14 cellular contexts compared by ENCODE assay signal in genomic region chr5:94620257-94620656, GRCh38. TPM values are rescaled to one million over a fixed set of nuclear protein-coding genes. Genes with fewer than 3 reads are reported as not detected.
DNase-seq lines count a peak whose midpoint lies in the region; ATAC-seq and TF ChIP-seq lines count a peak whose summit lies in the region.
"Had no signal": no experiment of that assay in that cellular context is flagged by ENCODE, and none has a peak within 500 bp of the region (broad histone marks: within the 10 kb centered on the region; RNA-seq: fewer than 3 reads in every experiment).

No MANE protein-coding gene starts in this region.

- no peaks in the 10 kb centered on the region for H3K9me3 Mint-ChIP-seq in MCF 10A (ENCODE audit: unreplicated experiment)

- H3K4me1 ChIP-seq in breast epithelium (peaks cover 0 to 8% of the 10 kb centered on the region in 2 donors), OCI-LY7 (ENCODE audit: insufficient read depth, low read length, poor library complexity, severe bottlenecking) (peaks cover 56% of the 10 kb centered on the region), mammary epithelial cell (ENCODE audit: insufficient read depth, low read length) (peaks cover 13% of the 10 kb centered on the region), upper lobe of right lung (peaks cover 11% of the 10 kb centered on the region)
- H3K4me1 ChIP-seq: prostate gland had no signal

- intact Hi-C loops in MCF 10A (cut with micrococcal nuclease): no loop called here
- intact Hi-C loops in breast epithelium (cut with DNase I; ENCODE audit: low total_unique reads): no loop called here
- intact Hi-C loops in OCI-LY7 (cut with micrococcal nuclease; ENCODE audit: unreplicated experiment): no loop called here
- intact Hi-C loops in mammary epithelial cell (cut with micrococcal nuclease): no loop called here
- intact Hi-C loops in upper lobe of right lung (cut with DNase I): no loop called here

- no peak overlapping the region for H2AFZ ChIP-seq in OCI-LY7 (ENCODE audit: low read length)
- H2AFZ ChIP-seq in mammary epithelial cell (ENCODE audit: low read depth, low read length): no peak overlapping the region

- no peak for TF ChIP-seq CTCF in MCF 10A (IDR thresholded peaks at IDR 0.05; ENCODE audit: unreplicated experiment)
- TF ChIP-seq CTCF in breast epithelium (IDR thresholded peaks at IDR 0.05): no peak
- TF ChIP-seq CTCF in OCI-LY7 (conservative IDR thresholded peaks at IDR 0.05; ENCODE audit: low read length): no peak
- no peak for TF ChIP-seq CTCF in mammary epithelial cell (conservative IDR thresholded peaks at IDR 0.05 in 1 of 2, IDR thresholded peaks at IDR 0.05 in 1 of 2; ENCODE audit: extremely low read depth in 1 of 2, insufficient read depth in 1 of 2, low read depth in 1 of 2, low read length in 2 of 2)
- no peak for TF ChIP-seq CTCF in upper lobe of right lung (IDR thresholded peaks at IDR 0.05)
- TF ChIP-seq CTCF in GM13976 (IDR thresholded peaks at IDR 0.05; ENCODE audit: borderline replicate concordance, control extremely low read depth, extremely low read depth, insufficient read depth, missing control alignments): no peak

- H3K27ac Mint-ChIP-seq in MCF 10A (ENCODE audit: low read depth, unreplicated experiment): peak overlapping the region; percentile 74

- H3K9me3 ChIP-seq in breast epithelium (no peaks in the 10 kb centered on the region), OCI-LY7 (ENCODE audit: low read length) (no peaks in the 10 kb centered on the region), mammary epithelial cell (replicated peaks; ENCODE audit: insufficient read depth, low read length) (no peaks in the 10 kb centered on the region), upper lobe of right lung (no peaks in the 10 kb centered on the region)
- H3K9me3 ChIP-seq: gastroesophageal sphincter, prostate gland, thyroid gland had no signal

- peaks cover 20% of the 10 kb centered on the region for H3K4me1 Mint-ChIP-seq in MCF 10A (ENCODE audit: insufficient read depth, unreplicated experiment)

- dilution Hi-C loops in mammary epithelial cell (cut with HindIII; ENCODE audit: low sequenced_read_pairs): no loop called here

- CTCF ChIA-PET in MCF 10A (lab: Yijun Ruan, JAX) (interaction anchor here (0.7 kb wide), 1 partner anchor 41 kb away, joined by 4 read pairs; no protein-coding TSS in a partner anchor), OCI-LY7 (lab: Charles Lee; ENCODE audit: unreplicated experiment) (no interaction called here), mammary epithelial cell (lab: Charles Lee; ENCODE audit: low non-redundant PET) (no interaction called here)

- H3K27me3 Mint-ChIP-seq in MCF 10A (ENCODE audit: insufficient read depth, unreplicated experiment): no peaks in the 10 kb centered on the region

- H3K36me3 ChIP-seq in breast epithelium: no peaks in the 10 kb centered on the region
- H3K36me3 ChIP-seq in OCI-LY7 (ENCODE audit: insufficient read depth, low read length): no peaks in the 10 kb centered on the region
- H3K36me3 ChIP-seq in mammary epithelial cell (ENCODE audit: insufficient read depth, low read length): no peaks in the 10 kb centered on the region
- H3K36me3 ChIP-seq in upper lobe of right lung: no peaks in the 10 kb centered on the region
- H3K36me3 ChIP-seq: gastroesophageal sphincter, prostate gland, thyroid gland had no signal

- H3K4me2 ChIP-seq in OCI-LY7 (ENCODE audit: low read length): peak overlapping the region; percentile 96
- H3K4me2 ChIP-seq in mammary epithelial cell (ENCODE audit: insufficient read depth, low read depth, low read length): peak overlapping the region; percentile 35

- H4K20me1 ChIP-seq in OCI-LY7 (ENCODE audit: insufficient read depth, low read length): peaks cover 21% of the 10 kb centered on the region; the same call in 1 of the 2 replicates
- H4K20me1 ChIP-seq in mammary epithelial cell (ENCODE audit: insufficient read depth, low read length): no peaks in the 10 kb centered on the region

- POLR2A ChIA-PET in MCF 10A (lab: Yijun Ruan, JAX): interaction anchor here (1.3 kb wide), 1 partner anchor 23 kb away, joined by 4 read pairs; no protein-coding TSS in a partner anchor
- POLR2A ChIA-PET in OCI-LY7 (lab: Charles Lee): interaction anchor here (0.6 kb wide), 1 partner anchor 11 kb away, joined by 3 read pairs; no protein-coding TSS in a partner anchor

- in situ Hi-C loops in mammary epithelial cell (cut with MboI; ENCODE audit: low sequenced_read_pairs in 2 of 2): no loop called here
- in situ Hi-C loops in GM13976 (cut with MboI; ENCODE audit: low sequenced_read_pairs, unreplicated experiment): no loop called here

- H3K4me3 ChIP-seq in breast epithelium (no peak overlapping the region), OCI-LY7 (ENCODE audit: low read depth, low read length, poor library complexity, severe bottlenecking) (peak overlapping the region; percentile 91), mammary epithelial cell (replicated peaks in 1 of 3; ENCODE audit: insufficient read depth in 1 of 3, low read depth in 2 of 3, low read length in 3 of 3) (no peak overlapping the region), upper lobe of right lung (peak overlapping the region; percentile 87)
- H3K4me3 ChIP-seq: gastroesophageal sphincter, prostate gland, thyroid gland had no signal

- ATAC-seq in upper lobe of right lung: no peak
- ATAC-seq: gastroesophageal sphincter had no signal

- H3K79me2 ChIP-seq in OCI-LY7 (ENCODE audit: insufficient read depth, low read depth, low read length) (peaks cover 68% of the 10 kb centered on the region), mammary epithelial cell (ENCODE audit: insufficient read depth, low read length) (peaks cover 69% of the 10 kb centered on the region)

- H3K27ac ChIP-seq in breast epithelium: no peak overlapping the region
- H3K27ac ChIP-seq in OCI-LY7 (ENCODE audit: low read depth, low read length, poor library complexity, severe bottlenecking): no peak overlapping the region
- H3K27ac ChIP-seq in mammary epithelial cell (ENCODE audit: insufficient read depth, low read depth, low read length): no peak overlapping the region
- H3K27ac ChIP-seq in upper lobe of right lung: no peak overlapping the region
- H3K27ac ChIP-seq: gastroesophageal sphincter, prostate gland, thyroid gland had no signal

- TF ChIP-seq POLR2A in breast epithelium (IDR thresholded peaks at IDR 0.05): no peak

- 97% methylated on average over 5 of the region's 5 CpGs for WGBS in mammary epithelial cell (ENCODE audit: low coverage, missing lambda C conversion rate)

- DNase-seq in MCF 10A (ENCODE audit: unreplicated experiment) (no peak), breast epithelium (ENCODE audit: low spot score in 2 of 2) (no peak), OCI-LY7 (ENCODE audit: low spot score) (no peak), mammary epithelial cell (no peak), upper lobe of right lung (no peak), NCI-H526 (lab: John Stamatoyannopoulos, UW) (no peak), GM13976 (ENCODE audit: low spot score) (no peak), retina (no peak)
- DNase-seq: activated gamma-delta T cell treated with Interleukin-2 at 50 U/mL for 16 hours, DMS79, NCI-H1105, thyroid gland had no signal

- BruUV-seq in MCF 10A (replicated peaks; lab: Mats Ljungman, UMichigan) (no TSS peak), OCI-LY7 (replicated peaks; lab: Mats Ljungman, UMichigan) (no TSS peak), mammary epithelial cell (replicated peaks; lab: Mats Ljungman, UMichigan) (no TSS peak)

- no peaks in the 10 kb centered on the region for H3K27me3 ChIP-seq in breast epithelium
- H3K27me3 ChIP-seq in mammary epithelial cell (ENCODE audit: insufficient read depth, low read length): no peaks in the 10 kb centered on the region
- no peaks in the 10 kb centered on the region for H3K27me3 ChIP-seq in upper lobe of right lung
- H3K27me3 ChIP-seq: gastroesophageal sphincter, thyroid gland had no signal

- no peaks in the 10 kb centered on the region for H3K36me3 Mint-ChIP-seq in MCF 10A (ENCODE audit: insufficient read depth, unreplicated experiment)

- peak overlapping the region; percentile 87 for H3K4me3 Mint-ChIP-seq in MCF 10A (ENCODE audit: unreplicated experiment)

- H3K9me2 ChIP-seq in OCI-LY7 (ENCODE audit: insufficient read depth, low read length): no peaks in the 10 kb centered on the region

- H3K9ac ChIP-seq in mammary epithelial cell (ENCODE audit: insufficient read depth, low read length): no peak overlapping the region

RNA-seq across cellular contexts. Expression of gene SLF1, which starts 1.8 kb away (rescaled TPM):
- total RNA-seq in MCF 10A (2022) (6.0 and 7.5 TPM in 2 replicates), breast epithelium (10 to 100 TPM in 1 of 3 donors, 1 to 10 TPM in 2; 6.7 to 12.9 (median 8.5) TPM), OCI-LY7 (2022) (16.0 and 18.8 TPM in 2 replicates), mammary epithelial cell (1 to 10 TPM; 4.2 to 8.9 TPM), upper lobe of right lung (6.2 TPM)
- total RNA-seq in OCI-LY7 (2014; rRNA removed; shearing (Covaris generic)): 20.9 and 51.3 TPM in 2 replicates
- polyA plus RNA-seq in mammary epithelial cell: 3.4 TPM
- 7.6 TPM for polyA minus RNA-seq in mammary epithelial cell

RNA-seq across cellular contexts. Expression of gene KIAA0825, which starts 1.9 kb away (rescaled TPM):
- total RNA-seq in MCF 10A (2022) (2.1 and 2.5 TPM in 2 replicates), breast epithelium (10 to 100 TPM in 1 of 3 donors, 1 to 10 TPM in 2; 5.9 to 15.5 (median 7.9) TPM), OCI-LY7 (2022) (0.09 and 0.19 TPM in 2 replicates), mammary epithelial cell (1 to 10 TPM in 1 of 2 donors, under 1 TPM in 1; 0.89 to 9.3 TPM), upper lobe of right lung (4.4 TPM)
- 0.28 and 0.32 TPM in 2 replicates for total RNA-seq in OCI-LY7 (2014; rRNA removed; shearing (Covaris generic))
- polyA plus RNA-seq in mammary epithelial cell: 0.36 TPM
- 2.0 TPM for polyA minus RNA-seq in mammary epithelial cell

Comparison
In these comparisons a context has a peak if more than half of its experiments do, and no peak if none do; other contexts are left out.
1. H3K4me3 ChIP-seq: peak in OCI-LY7 (single experiment) and upper lobe of right lung (single experiment); none in breast epithelium (0 of 3) and mammary epithelial cell (0 of 3).